In genomic region chr4:77795339-77795738, GRCh38 we compare ENCODE assay signal across 27 cellular contexts. TPM values are rescaled to one million over a fixed set of nuclear protein-coding genes. Genes with fewer than 3 reads are reported as not detected.
DNase-seq lines count a peak whose midpoint lies in the region; ATAC-seq, FAIRE-seq and TF ChIP-seq lines count a peak whose summit lies in the region.
"Had no signal": no experiment of that assay in that cellular context is flagged by ENCODE, and none has a peak within 500 bp of the region (broad histone marks: within the 10 kb centered on the region; RNA-seq: fewer than 3 reads in every experiment).

No MANE protein-coding gene starts in this region.

- H3K9me3 ChIP-seq in CD4-positive, alpha-beta memory T cell (ENCODE audit: control insufficient read depth in 1 of 2, low read length in 2 of 2), result no peaks in the 10 kb centered on the region
- H3K9me3 ChIP-seq in K562 (replicated peaks; ENCODE audit: control insufficient read depth, insufficient read depth, low read depth, low read length) (no peaks in the 10 kb centered on the region; the same call in 1 of the 2 replicates), neutrophil (no peaks in the 10 kb centered on the region)
- H3K9me3 ChIP-seq: breast epithelium, gastroesophageal sphincter, left ventricle myocardium inferior, stomach, tibial artery had no signal

- TF ChIP-seq CTCF in K562 (IDR thresholded peaks at IDR 0.05 in 2 of 3, conservative IDR thresholded peaks at IDR 0.05 in 1 of 3; ENCODE audit: insufficient read depth in 2 of 3, low read depth in 1 of 3, low read length in 3 of 3) (no peak), neutrophil (IDR thresholded peaks at IDR 0.05) (no peak)

- H3K4me3 ChIP-seq in CD4-positive, alpha-beta memory T cell (ENCODE audit: low read length in 2 of 2), result no peak overlapping the region
- no peak overlapping the region for H3K4me3 ChIP-seq in K562
- H3K4me3 ChIP-seq in neutrophil (ENCODE audit: low read depth in 1 of 2, low read length in 1 of 2), result no peak overlapping the region
- H3K4me3 ChIP-seq: breast epithelium, coronary artery, gastroesophageal sphincter, left ventricle myocardium inferior, stomach, tibial artery had no signal

- peaks cover 88% of the 10 kb centered on the region for H3K4me1 ChIP-seq in CD4-positive, alpha-beta memory T cell (ENCODE audit: insufficient read depth, low read length)
- H3K4me1 ChIP-seq in K562 (replicated peaks in 1 of 2; ENCODE audit: control insufficient read depth in 2 of 2, insufficient read depth in 2 of 2, low read length in 2 of 2) (no peaks in the 10 kb centered on the region; a peak in 2 of 5 replicates), neutrophil (ENCODE audit: control insufficient read depth in 1 of 2, insufficient read depth in 1 of 2, low read depth in 1 of 2, low read length in 1 of 2) (peaks cover under 1 to 16% of the 10 kb centered on the region in 2 experiments)

- peaks cover 25 to 31% of the 10 kb centered on the region in 2 donors for H3K36me3 Mint-ChIP-seq in CD4-positive, alpha-beta memory T cell

- no peak overlapping the region for H3K9ac ChIP-seq in K562 (ENCODE audit: insufficient read depth in 1 of 2, low read depth in 2 of 2, low read length in 2 of 2)

- H3K79me2 ChIP-seq in K562 (ENCODE audit: control insufficient read depth, insufficient read depth, low read length), result peaks cover 65% of the 10 kb centered on the region

- no peak for DNase-seq in CD4-positive, alpha-beta memory T cell
- DNase-seq in KBM-7 (peak; percentile 29), K562 (ENCODE audit: extremely low read depth in 1 of 4, low spot score in 3 of 4) (no peak), NCI-H1092 (lab: John Stamatoyannopoulos, UW) (no peak)
- no peak for DNase-seq in stimulated activated CD4-positive, alpha-beta T cell treated with anti-CD3 and anti-CD28 coated beads, Interleukin-2, amount 100 ng/mL, for 48 hours
- DNase-seq: activated CD4-positive, alpha-beta T cell treated with anti-CD3 and anti-CD28 coated beads, Interleukin-2, amount 10 ng/mL, durations not matched to agents 7 days and 5 days; activated effector memory CD4-positive, alpha-beta T cell treated with anti-CD3 and anti-CD28 coated beads, Interleukin-2, amount 50 U/mL, for 16 hours; endodermal cell; hypothalamus; left ventricle myocardium inferior; midbrain; NCI-H1048; NCI-H1930; NCI-H2227 treated with DMSO at 0.1 percent for 48 hours; NCI-H69; posterior cingulate gyrus; stomach; tibial artery had no signal

- TF ChIP-seq POLR2A in K562 (conservative IDR thresholded peaks at IDR 0.05), result no peak

- H3K27ac ChIP-seq in CD4-positive, alpha-beta memory T cell (ENCODE audit: low read depth, low read length), result no peak overlapping the region
- no peak overlapping the region for H3K27ac ChIP-seq in K562 (ENCODE audit: extremely low read depth, low read depth, low read length)
- peak overlapping the region; percentile 35 for H3K27ac ChIP-seq in neutrophil
- H3K27ac ChIP-seq: breast epithelium, coronary artery, gastroesophageal sphincter, left ventricle myocardium inferior, stomach, tibial artery, VCaP had no signal

- peak; percentile 29; the same call in 1 of the 3 replicates for ATAC-seq in K562
- ATAC-seq in HG03139 (IDR thresholded peaks at IDR 0.05; ENCODE audit: unreplicated experiment), result no peak
- ATAC-seq: gastroesophageal sphincter, sciatic nerve, SK-N-SH treated with all-trans-retinoic acid at 6 μM for 48 hours had no signal

- 73% methylated on average over 1 of the region's 1 CpG for WGBS in K562 (ENCODE audit: insufficient coverage, low coverage, missing lambda C conversion rate)

- peaks cover 0 to 6% (median 0%) of the 10 kb centered on the region in 8 donors for H3K9me3 Mint-ChIP-seq in CD4-positive, alpha-beta memory T cell
- H3K9me3 Mint-ChIP-seq: endodermal cell had no signal

- TF ChIP-seq EP300 in K562 (IDR thresholded peaks at IDR 0.05; ENCODE audit: low read length), result no peak

- H3K27ac Mint-ChIP-seq in CD4-positive, alpha-beta memory T cell, result peak overlapping the region in 5 of 7 donors; percentile 15 to 91 (median 81)
- H3K27ac Mint-ChIP-seq: activated CD4-positive, alpha-beta T cell treated with anti-CD3 and anti-CD28 coated beads, Interleukin-2, amount 10 ng/mL, durations not matched to agents 7 days and 5 days; endodermal cell had no signal

- in situ Hi-C loops in KBM-7 (cut with MboI; ENCODE audit: low pct_unique_long_range_greater_than_20kb, low sequenced_read_pairs), result no loop called here
- in situ Hi-C loops in K562 (cut with MboI), result no loop called here

- H3K27me3 Mint-ChIP-seq in CD4-positive, alpha-beta memory T cell, result no peaks in the 10 kb centered on the region
- H3K27me3 Mint-ChIP-seq: activated CD4-positive, alpha-beta T cell treated with anti-CD3 and anti-CD28 coated beads, Interleukin-2, amount 10 ng/mL, durations not matched to agents 7 days and 5 days had no signal

- peak overlapping the region in 5 of 8 donors; percentile 18 to 80 (median 51) for H3K4me3 Mint-ChIP-seq in CD4-positive, alpha-beta memory T cell
- H3K4me3 Mint-ChIP-seq: activated CD4-positive, alpha-beta T cell treated with anti-CD3 and anti-CD28 coated beads, Interleukin-2, amount 10 ng/mL, durations not matched to agents 7 days and 5 days; CD14-positive monocyte; endodermal cell had no signal

- no peak for TF ChIP-seq RAD21 in K562 (CRISPR knock-in tag; conservative IDR thresholded peaks at IDR 0.05 in 1 of 2, IDR thresholded peaks at IDR 0.05 in 1 of 2)

- H3K4me1 Mint-ChIP-seq in CD4-positive, alpha-beta memory T cell, result peaks cover 48 to 88% (median 66%) of the 10 kb centered on the region in 4 donors
- H3K4me1 Mint-ChIP-seq: endodermal cell had no signal

- no peak for FAIRE-seq in K562 (lab: Jason Lieb, UNC)

- H4K20me1 ChIP-seq in K562 (replicated peaks; ENCODE audit: control insufficient read depth, insufficient read depth, low read length), result no peaks in the 10 kb centered on the region

- no peak overlapping the region for H3K4me2 ChIP-seq in K562 (ENCODE audit: insufficient read depth, low read length)

- no peaks in the 10 kb centered on the region for H3K27me3 ChIP-seq in CD4-positive, alpha-beta memory T cell (ENCODE audit: insufficient read depth, low read length)
- H3K27me3 ChIP-seq in K562 (ENCODE audit: control insufficient read depth in 2 of 2, insufficient read depth in 2 of 2, low read length in 2 of 2) (no peaks in the 10 kb centered on the region), neutrophil (no peaks in the 10 kb centered on the region)
- H3K27me3 ChIP-seq: breast epithelium, gastroesophageal sphincter, stomach, tibial artery had no signal

- H2AFZ ChIP-seq in K562 (ENCODE audit: low read depth, low read length), result no peak overlapping the region

- CTCF ChIA-PET in CD4-positive, alpha-beta memory T cell (lab: Charles Lee; ENCODE audit: partially characterized antibody), result interaction anchor here (1.5 kb wide), 1 partner anchor 22 kb away, joined by 5 read pairs; no protein-coding TSS in a partner anchor
- CTCF ChIA-PET in K562 (lab: Yijun Ruan, JAX; ENCODE audit: low intra/inter-chr PET ratio), result interaction anchor here (0.6 kb wide), 1 partner anchor 204 kb away, joined by 5 read pairs; no protein-coding TSS in a partner anchor

- no peaks in the 10 kb centered on the region for H3K36me3 ChIP-seq in CD4-positive, alpha-beta memory T cell (ENCODE audit: insufficient read depth, low read length)
- H3K36me3 ChIP-seq in K562 (ENCODE audit: control insufficient read depth, insufficient read depth, low read length), result no peaks in the 10 kb centered on the region
- no peaks in the 10 kb centered on the region for H3K36me3 ChIP-seq in neutrophil
- H3K36me3 ChIP-seq: breast epithelium, gastroesophageal sphincter, left ventricle myocardium inferior, stomach, tibial artery had no signal

- POLR2A ChIA-PET in CD4-positive, alpha-beta memory T cell (lab: Charles Lee; ENCODE audit: partially characterized antibody), result interaction anchor here (0.9 to 1.9 kb wide), 4 partner anchors 14 to 64 kb away, joined by 3 to 11 read pairs (median 5); no protein-coding TSS in a partner anchor
- POLR2A ChIA-PET in K562 (lab: Yijun Ruan, JAX), result no interaction called here

- H3K9me1 ChIP-seq in K562 (ENCODE audit: control insufficient read depth, insufficient read depth, low read length), result no peaks in the 10 kb centered on the region

- intact Hi-C loops in CD4-positive, alpha-beta memory T cell (cut with micrococcal nuclease), result no loop called here
- intact Hi-C loops in K562 (cut with micrococcal nuclease), result no loop called here

- no TSS peak for BruUV-seq in K562 (replicated peaks; lab: Mats Ljungman, UMichigan)

TF ChIP-seq in K562, 482 proteins besides CTCF, POLR2A, EP300 and RAD21 (continues in another document):
- no peak for TF ChIP-seq DEAF1 (CRISPR knock-in tag; IDR thresholded peaks at IDR 0.05)

RNA-seq across cellular contexts. Expression of gene CNOT6L, which starts 23.8 kb away (rescaled TPM):
- total RNA-seq in CD4-positive, alpha-beta memory T cell, result 100 to 1,000 TPM; 207 to 225 TPM
- polyA plus RNA-seq in CD4-positive, alpha-beta memory T cell, result 10 to 100 TPM; 34.3 to 44.9 TPM
- total RNA-seq in K562 (2011; cell fraction: chromatin; rRNA removed; ENCODE audit: low replicate concordance), result 11.9 and 31.5 TPM in 2 replicates
- total RNA-seq in K562 (2011; cell fraction: nucleolus; rRNA removed), result 4.0 and 5.9 TPM in 2 replicates
- 10.8 and 15.5 TPM in 2 replicates for total RNA-seq in K562 (2011; cell fraction: nucleoplasm; rRNA removed)
- total RNA-seq in K562 (2014; rRNA removed) (5.3 and 5.6 TPM in 2 replicates), K562 (2014; rRNA removed; fragmentation: Illumina TruSeq; extraction: Trizol) (9.8 and 12.6 TPM in 2 replicates), K562 (2015; rRNA removed; fragmentation: Illumina TruSeq; extraction: Trizol) (6.5 and 7.2 TPM in 2 replicates), K562 (2021) (27.9 TPM in 2 replicates)
- polyA plus RNA-seq in K562 (2011; rRNA removed) (10.3 and 10.8 TPM in 2 replicates), K562 (2014; fragmentation: Illumina TruSeq; extraction: Trizol) (12.2 and 13.5 TPM in 2 replicates), K562 (2014; fragmentation: Nextera tagmentation; extraction: Ambion mirVana) (1 to 10 TPM; 3.9 to 6.0 TPM), K562 (2014; rRNA removed) (3.7 and 4.2 TPM in 2 replicates)
- 2.5 and 6.5 TPM in 2 replicates for polyA plus RNA-seq in K562 (2011; cell fraction: cytosol; rRNA removed)
- 7.9 and 10.8 TPM in 2 replicates for polyA plus RNA-seq in K562 (2011; cell fraction: nucleus; rRNA removed)
- 8.7 and 13.6 TPM in 2 replicates for polyA plus RNA-seq in K562 (2012)
- polyA minus RNA-seq in K562 (2011; rRNA and poly(A)+ RNA removed), result 39.9 and 61.7 TPM in 2 replicates
- polyA minus RNA-seq in K562 (2011; cell fraction: cytosol; rRNA and poly(A)+ RNA removed), result 23.6 and 30.9 TPM in 2 replicates
- 9.7 and 20.7 TPM in 2 replicates for polyA minus RNA-seq in K562 (2011; cell fraction: nucleus; rRNA and poly(A)+ RNA removed)

Comparison
In these comparisons a context has a peak if more than half of its experiments do, and no peak if none do; other contexts are left out.
1. RNA of gene CNOT6L, which starts 23.8 kb away (total RNA-seq): 207 to 225 TPM in CD4-positive, alpha-beta memory T cell; 4.0 to 31.5 TPM in K562; every median in the first group is over 4 times any median in the second.